32 cellular contexts compared by ENCODE assay signal in the genomic region with DNA sequence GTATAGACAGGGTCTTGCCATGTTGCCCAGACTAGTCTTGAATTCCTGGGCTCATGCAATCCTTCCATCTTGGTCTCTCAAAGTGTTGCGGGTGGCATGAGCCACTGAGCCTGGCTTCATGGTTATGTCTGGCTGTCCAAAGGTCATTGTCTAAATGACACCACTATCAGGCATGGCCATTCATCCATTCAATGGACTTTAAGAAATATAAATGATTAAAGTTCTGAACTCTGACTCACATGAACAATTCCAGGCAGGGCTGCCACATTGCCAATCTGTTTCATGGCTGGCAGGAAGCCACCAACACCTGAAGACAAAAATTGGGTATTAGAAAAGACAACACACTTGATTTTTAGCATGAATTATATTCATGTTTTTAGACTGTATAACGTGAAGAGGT. TPM values are rescaled to one million over a fixed set of nuclear protein-coding genes. Genes with fewer than 3 reads are reported as not detected.
A peak's percentile ranks its signal among the peaks of the same experiment; 100 is the strongest.
DNase-seq lines count a peak whose midpoint lies in the region; ATAC-seq, FAIRE-seq and TF ChIP-seq lines count a peak whose summit lies in the region.
"Had no signal": no experiment of that assay in that cellular context is flagged by ENCODE, and none has a peak within 500 bp of the region (broad histone marks: within the 10 kb centered on the region; RNA-seq: fewer than 3 reads in every experiment).

No MANE protein-coding gene starts in this region.

- peaks cover 44% of the 10 kb centered on the region for H3K36me3 Mint-ChIP-seq in activated CD4-positive, alpha-beta T cell treated with anti-CD3 and anti-CD28 coated beads, Interleukin-2, amount 10 ng/mL, durations not matched to agents 7 days and 5 days (ENCODE audit: low read depth)
- H3K36me3 Mint-ChIP-seq in stimulated activated effector memory CD8-positive, alpha-beta T cell treated with anti-CD3 and anti-CD28 coated beads, Interleukin-12 subunit alpha, Interleukin-12 subunit beta, amount 100 ng/mL, for 72 hours, result peaks cover 80% of the 10 kb centered on the region

- TF ChIP-seq EP300 in GM12878 (IDR thresholded peaks at IDR 0.05; ENCODE audit: borderline replicate concordance in 1 of 2, control insufficient read depth in 1 of 2, low read depth in 2 of 2, low read length in 2 of 2), result no peak

- no peaks in the 10 kb centered on the region for H3K9me2 ChIP-seq in Loucy (replicated peaks; ENCODE audit: low read depth, low read length)

- intact Hi-C loops in GM12878 (cut with micrococcal nuclease; ENCODE audit: unreplicated experiment), result no loop called here

- H3K4me3 ChIP-seq in Loucy (ENCODE audit: low read length, poor library complexity, severe bottlenecking) (no peak overlapping the region), GM12878 (no peak overlapping the region)
- H3K4me3 ChIP-seq: left ventricle myocardium inferior, right lobe of liver, stomach, tibial artery had no signal

- POLR2A ChIA-PET in activated CD4-positive, alpha-beta T cell treated with anti-CD3 and anti-CD28 coated beads, Interleukin-2, amount 10 ng/mL, durations not matched to agents 7 days and 5 days (lab: Charles Lee), result no interaction called here
- POLR2A ChIA-PET in GM12878 (lab: Charles Lee), result interaction anchor here (0.6 kb wide), 1 partner anchor 855 kb away, joined by 5 read pairs; no protein-coding TSS in a partner anchor

- no TSS peak for BruUV-seq in GM12878 (replicated peaks; lab: Mats Ljungman, UMichigan)

- no peak for TF ChIP-seq POLR2A in GM12878 (IDR thresholded peaks at IDR 0.05; ENCODE audit: low read depth, low read length)

- no peak overlapping the region for H3K9ac ChIP-seq in Loucy (ENCODE audit: low read depth, low read length, poor library complexity, severe bottlenecking)
- no peak overlapping the region for H3K9ac ChIP-seq in GM12878 (ENCODE audit: control insufficient read depth, insufficient read depth, low read length)
- H3K9ac ChIP-seq: parathyroid adenoma had no signal

- SMC1A ChIA-PET in GM12878 (lab: Charles Lee; ENCODE audit: uncharacterized antibody, unreplicated experiment), result interaction anchor here (0.9 to 1.3 kb wide), 3 partner anchors 10 to 23 kb away, joined by 3 read pairs; no protein-coding TSS in a partner anchor

- no peaks in the 10 kb centered on the region for H3K9me3 Mint-ChIP-seq in activated CD4-positive, alpha-beta T cell treated with anti-CD3 and anti-CD28 coated beads, Interleukin-2, amount 10 ng/mL, durations not matched to agents 7 days and 5 days
- H3K9me3 Mint-ChIP-seq in stimulated activated effector memory CD8-positive, alpha-beta T cell treated with anti-CD3 and anti-CD28 coated beads, Interleukin-12 subunit alpha, Interleukin-12 subunit beta, amount 100 ng/mL, for 72 hours, result no peaks in the 10 kb centered on the region
- H3K9me3 Mint-ChIP-seq: nephron had no signal

- H3K79me2 ChIP-seq in Loucy (ENCODE audit: insufficient read depth, low read length) (peaks cover 46% of the 10 kb centered on the region), GM12878 (ENCODE audit: control insufficient read depth, insufficient read depth, low read length) (peaks cover 29% of the 10 kb centered on the region)

- peak overlapping the region; percentile 46 for H3K27ac Mint-ChIP-seq in activated CD4-positive, alpha-beta T cell treated with anti-CD3 and anti-CD28 coated beads, Interleukin-2, amount 10 ng/mL, durations not matched to agents 7 days and 5 days
- peak overlapping the region; percentile 24 for H3K27ac Mint-ChIP-seq in stimulated activated effector memory CD8-positive, alpha-beta T cell treated with anti-CD3 and anti-CD28 coated beads, Interleukin-12 subunit alpha, Interleukin-12 subunit beta, amount 100 ng/mL, for 72 hours
- H3K27ac Mint-ChIP-seq: nephron had no signal

- H3K4me3 Mint-ChIP-seq in activated CD4-positive, alpha-beta T cell treated with anti-CD3 and anti-CD28 coated beads, Interleukin-2, amount 10 ng/mL, durations not matched to agents 7 days and 5 days, result no peak overlapping the region
- no peak overlapping the region for H3K4me3 Mint-ChIP-seq in stimulated activated effector memory CD8-positive, alpha-beta T cell treated with anti-CD3 and anti-CD28 coated beads, Interleukin-12 subunit alpha, Interleukin-12 subunit beta, amount 100 ng/mL, for 72 hours

- 50% methylated on average over 2 of the region's 2 CpGs for WGBS in GM12878 (ENCODE audit: insufficient coverage, insufficient replicate concordance, low lambda C conversion rate, missing lambda C conversion rate)

- H3K27ac ChIP-seq in GM12878 (ENCODE audit: control insufficient read depth, insufficient read depth), result peak overlapping the region; percentile 76
- H3K27ac ChIP-seq: foreskin keratinocyte, HL-60, left ventricle myocardium inferior, parathyroid adenoma, right lobe of liver, stomach, tibial artery had no signal

- RAD21 ChIA-PET in GM12878 (lab: Charles Lee; ENCODE audit: unreplicated experiment), result interaction anchor here (1.0 kb wide), 1 partner anchor 69 kb away, joined by 3 read pairs; no protein-coding TSS in a partner anchor

- no peak for TF ChIP-seq CTCF in Loucy (conservative IDR thresholded peaks at IDR 0.05; ENCODE audit: low read length)
- no peak for TF ChIP-seq CTCF in GM12878 (IDR thresholded peaks at IDR 0.05 in 2 of 3, conservative IDR thresholded peaks at IDR 0.05 in 1 of 3; ENCODE audit: control insufficient read depth in 2 of 3, extremely low read depth in 1 of 3, insufficient read depth in 1 of 3, low read depth in 3 of 3, low read length in 3 of 3)

- H3K4me2 ChIP-seq in Loucy (ENCODE audit: low read depth, low read length, poor library complexity, severe bottlenecking), result peak overlapping the region; percentile 83
- peak overlapping the region; percentile 65; the same call in 1 of the 2 replicates for H3K4me2 ChIP-seq in GM12878 (ENCODE audit: control insufficient read depth, insufficient read depth)

- H3F3A ChIP-seq in Loucy (ENCODE audit: low read depth), result no peaks in the 10 kb centered on the region

- no peak overlapping the region for H2AFZ ChIP-seq in Loucy (ENCODE audit: low read length)
- H2AFZ ChIP-seq in GM12878 (ENCODE audit: control insufficient read depth, low read depth, low read length), result no peak overlapping the region
- H2AFZ ChIP-seq: parathyroid adenoma had no signal

- no peak for DNase-seq in activated CD4-positive, alpha-beta T cell treated with anti-CD3 and anti-CD28 coated beads, Interleukin-2, amount 10 ng/mL, durations not matched to agents 7 days and 5 days
- DNase-seq in activated CD4-positive, alpha-beta T cell treated with anti-CD3 and anti-CD28 coated beads, Interleukin-2, amount 50 U/mL, for 1 hour, result no peak
- DNase-seq in GM12878 (ENCODE audit: low read depth, low spot score) (no peak), DMS153 treated with DMSO at 0.1 percent for 48 hours (lab: John Stamatoyannopoulos, UW; ENCODE audit: unreplicated experiment) (no peak), occipital lobe (lab: John Stamatoyannopoulos, UW) (no peak)
- DNase-seq in stimulated activated effector memory CD8-positive, alpha-beta T cell treated with anti-CD3 and anti-CD28 coated beads, Interleukin-12 subunit alpha, Interleukin-12 subunit beta, amount 100 ng/mL, for 72 hours (ENCODE audit: low spot score in 2 of 2), result no peak
- no peak for DNase-seq in stimulated activated CD4-positive, alpha-beta T cell treated with anti-CD3 and anti-CD28 coated beads, Interleukin-4, amount 100 ng/mL, for 24 hours
- DNase-seq: 8988T; activated CD4-positive, alpha-beta T cell treated with anti-CD3 and anti-CD28 coated beads, Interleukin-2, amount 50 U/mL, for 4 hours; activated gamma-delta T cell; AML-193; amniotic stem cell; DND-41; effector memory CD4-positive, alpha-beta T cell; foreskin keratinocyte; hippocampal formation; left ventricle myocardium inferior; NCI-H1105; NCI-H1930; NCI-H2227 treated with DMSO at 0.1 percent for 48 hours; right lobe of liver; stimulated activated CD4-positive, alpha-beta T cell treated with anti-CD3 and anti-CD28 coated beads, Interleukin-15, amount 100 ng/mL, for 24 hours; stomach; T-helper 9 cell; tibial artery had no signal

- H3K9me3 ChIP-seq in Loucy (ENCODE audit: insufficient read depth, low read depth, low read length) (no peaks in the 10 kb centered on the region), GM12878 (replicated peaks; ENCODE audit: control insufficient read depth, insufficient read depth, low read length) (no peaks in the 10 kb centered on the region)
- H3K9me3 ChIP-seq: left ventricle myocardium inferior, right lobe of liver, stomach, tibial artery had no signal

- H4K20me1 ChIP-seq in Loucy (ENCODE audit: insufficient read depth, low read length, poor library complexity, severe bottlenecking) (peaks cover 27% of the 10 kb centered on the region), GM12878 (ENCODE audit: control insufficient read depth, insufficient read depth) (no peaks in the 10 kb centered on the region)

- ATAC-seq in GM12878, result no peak
- no peak for ATAC-seq in stimulated activated effector memory CD8-positive, alpha-beta T cell treated with anti-CD3 and anti-CD28 coated beads, Interleukin-12 subunit alpha, Interleukin-12 subunit beta, amount 100 ng/mL, for 72 hours
- ATAC-seq: foreskin keratinocyte, SK-N-SH treated with all-trans-retinoic acid at 6 μM for 48 hours had no signal

- TF ChIP-seq RAD21 in GM12878 (IDR thresholded peaks at IDR 0.05; ENCODE audit: insufficient read depth, low read depth, low read length), result no peak

- H3K27me3 Mint-ChIP-seq in activated CD4-positive, alpha-beta T cell treated with anti-CD3 and anti-CD28 coated beads, Interleukin-2, amount 10 ng/mL, durations not matched to agents 7 days and 5 days, result no peaks in the 10 kb centered on the region

- peaks cover 49% of the 10 kb centered on the region for H3K4me1 Mint-ChIP-seq in activated CD4-positive, alpha-beta T cell treated with anti-CD3 and anti-CD28 coated beads, Interleukin-2, amount 10 ng/mL, durations not matched to agents 7 days and 5 days
- H3K4me1 Mint-ChIP-seq in stimulated activated effector memory CD8-positive, alpha-beta T cell treated with anti-CD3 and anti-CD28 coated beads, Interleukin-12 subunit alpha, Interleukin-12 subunit beta, amount 100 ng/mL, for 72 hours, result peaks cover 23% of the 10 kb centered on the region

- H3K4me1 ChIP-seq in Loucy (ENCODE audit: insufficient read depth, low read length, poor library complexity, severe bottlenecking) (peaks cover 22% of the 10 kb centered on the region), GM12878 (ENCODE audit: control insufficient read depth, insufficient read depth, low read length) (peaks cover 17% of the 10 kb centered on the region; the same call in 1 of the 2 replicates)

- peaks cover 52% of the 10 kb centered on the region; the same call in 1 of the 2 replicates for H3K36me3 ChIP-seq in Loucy (ENCODE audit: insufficient read depth, low read length)
- H3K36me3 ChIP-seq in GM12878 (ENCODE audit: control insufficient read depth in 2 of 2, insufficient read depth in 2 of 2, low read length in 1 of 2), result peaks cover 4 to 11% of the 10 kb centered on the region in 2 experiments; a peak in 3 of 4 replicates

- H3K27me3 ChIP-seq in Loucy (ENCODE audit: insufficient read depth, low read length, poor library complexity, severe bottlenecking) (no peaks in the 10 kb centered on the region), GM12878 (replicated peaks in 1 of 2; ENCODE audit: control insufficient read depth in 2 of 2, insufficient read depth in 2 of 2, low read length in 1 of 2) (no peaks in the 10 kb centered on the region)
- H3K27me3 ChIP-seq: foreskin keratinocyte, right lobe of liver, stomach, tibial artery had no signal

- CTCF ChIA-PET in activated CD4-positive, alpha-beta T cell treated with anti-CD3 and anti-CD28 coated beads, Interleukin-2, amount 10 ng/mL, durations not matched to agents 7 days and 5 days (lab: Charles Lee), result interaction anchor here (1.1 kb wide), 1 partner anchor 17 kb away, joined by 3 read pairs; no protein-coding TSS in a partner anchor
- CTCF ChIA-PET in GM12878 (lab: Yijun Ruan, JAX), result no interaction called here

- FAIRE-seq in GM12878 (lab: Jason Lieb, UNC), result no peak

- in situ Hi-C loops in GM12878 (cut with MboI), result no loop called here

RNA-seq across cellular contexts. Expression of a gene that starts 4.1 kb away (rescaled TPM):
- total RNA-seq in activated CD4-positive, alpha-beta T cell treated with anti-CD3 and anti-CD28 coated beads, Interleukin-2, amount 10 ng/mL, durations not matched to agents 7 days and 5 days, result 10 to 100 TPM; 49.1 to 58.5 TPM
- 100 and 115 TPM in 2 replicates for total RNA-seq in GM12878 (2013; cell fraction: nucleolus; rRNA removed)
- total RNA-seq in GM12878 (2014; rRNA removed), result 88.4 and 98.7 TPM in 2 replicates
- 102 and 104 TPM in 2 replicates for total RNA-seq in GM12878 (2014; rRNA removed; fragmentation: Illumina TruSeq; extraction: Trizol)
- total RNA-seq in GM12878 (2021), result 84.4 and 89.9 TPM in 2 replicates
- polyA plus RNA-seq in GM12878 (2011; ENCODE audit: low read depth), result 49.0 TPM
- 192 and 197 TPM in 2 replicates for polyA plus RNA-seq in GM12878 (2011; rRNA removed)
- polyA plus RNA-seq in GM12878 (2011; cell fraction: cytosol; rRNA removed), result 132 and 139 TPM in 2 replicates
- 87.9 and 118 TPM in 2 replicates for polyA plus RNA-seq in GM12878 (2011; cell fraction: nucleus; rRNA removed)
- polyA plus RNA-seq in GM12878 (2012), result 53.8 and 56.4 TPM in 2 replicates
- 102 and 116 TPM in 2 replicates for polyA plus RNA-seq in GM12878 (2014; fragmentation: Illumina TruSeq; extraction: Trizol)
- polyA plus RNA-seq in GM12878 (2014; fragmentation: Nextera tagmentation; extraction: Ambion mirVana), result 100 to 1,000 TPM; 108 to 203 TPM
- polyA plus RNA-seq in GM12878 (2014; rRNA removed), result 85.3 and 92.2 TPM in 2 replicates
- 100 to 1,000 TPM; 142 to 145 TPM for polyA plus RNA-seq in GM12878 (2016; fragmentation: Nextera tagmentation; extraction: Ambion mirVana)
- polyA minus RNA-seq in GM12878 (2011; rRNA and poly(A)+ RNA removed), result 129 and 161 TPM in 2 replicates
- 23.0 and 28.9 TPM in 2 replicates for polyA minus RNA-seq in GM12878 (2011; cell fraction: cytosol; rRNA and poly(A)+ RNA removed)
- 29.6 and 41.6 TPM in 2 replicates for polyA minus RNA-seq in GM12878 (2011; cell fraction: nucleus; rRNA and poly(A)+ RNA removed)
- 61.8 TPM for total RNA-seq in occipital lobe

RNA-seq across cellular contexts. Expression of a gene that starts 50.3 kb away (rescaled TPM):
- total RNA-seq in activated CD4-positive, alpha-beta T cell treated with anti-CD3 and anti-CD28 coated beads, Interleukin-2, amount 10 ng/mL, durations not matched to agents 7 days and 5 days, result not detected
- not detected in 2 replicates for total RNA-seq in GM12878 (2013; cell fraction: nucleolus; rRNA removed)
- total RNA-seq in GM12878 (2014; rRNA removed), result not detected in 2 replicates
- total RNA-seq in GM12878 (2014; rRNA removed; fragmentation: Illumina TruSeq; extraction: Trizol), result not detected in 2 replicates
- not detected in 2 replicates for total RNA-seq in GM12878 (2021)
- not detected for polyA plus RNA-seq in GM12878 (2011; ENCODE audit: low read depth)
- not detected in 2 replicates for polyA plus RNA-seq in GM12878 (2011; rRNA removed)
- not detected in 2 replicates for polyA plus RNA-seq in GM12878 (2011; cell fraction: cytosol; rRNA removed)
- not detected in 2 replicates for polyA plus RNA-seq in GM12878 (2011; cell fraction: nucleus; rRNA removed)
- polyA plus RNA-seq in GM12878 (2012), result not detected in 2 replicates
- polyA plus RNA-seq in GM12878 (2014; fragmentation: Illumina TruSeq; extraction: Trizol), result not detected in 2 replicates
- polyA plus RNA-seq in GM12878 (2014; fragmentation: Nextera tagmentation; extraction: Ambion mirVana), result not detected
- not detected in 2 replicates for polyA plus RNA-seq in GM12878 (2014; rRNA removed)
- not detected for polyA plus RNA-seq in GM12878 (2016; fragmentation: Nextera tagmentation; extraction: Ambion mirVana)
- not detected in 2 replicates for polyA minus RNA-seq in GM12878 (2011; rRNA and poly(A)+ RNA removed)
- polyA minus RNA-seq in GM12878 (2011; cell fraction: cytosol; rRNA and poly(A)+ RNA removed), result not detected in 2 replicates
- polyA minus RNA-seq in GM12878 (2011; cell fraction: nucleus; rRNA and poly(A)+ RNA removed), result not detected in 2 replicates
- not detected for total RNA-seq in occipital lobe
- total RNA-seq: foreskin keratinocyte, H4, left ventricle myocardium inferior, right lobe of liver, stomach had no signal
- polyA plus RNA-seq: esophagus, foreskin keratinocyte, stomach had no signal

RNA-seq across cellular contexts. Expression of a gene that starts 56.3 kb away (rescaled TPM):
- not detected for total RNA-seq in activated CD4-positive, alpha-beta T cell treated with anti-CD3 and anti-CD28 coated beads, Interleukin-2, amount 10 ng/mL, durations not matched to agents 7 days and 5 days
- total RNA-seq in GM12878 (2013; cell fraction: nucleolus; rRNA removed), result not detected in 2 replicates
- total RNA-seq in GM12878 (2014; rRNA removed) (0.11 TPM in 1 of 2 replicates, not detected in the other), GM12878 (2014; rRNA removed; fragmentation: Illumina TruSeq; extraction: Trizol) (not detected in 2 replicates), GM12878 (2021) (not detected in 2 replicates), occipital lobe (not detected)
- not detected for polyA plus RNA-seq in GM12878 (2011; ENCODE audit: low read depth)
- polyA plus RNA-seq in GM12878 (2011; rRNA removed) (0.04 TPM in 1 of 2 replicates, not detected in the other), GM12878 (2014; fragmentation: Illumina TruSeq; extraction: Trizol) (not detected in 2 replicates), GM12878 (2014; fragmentation: Nextera tagmentation; extraction: Ambion mirVana) (under 1 TPM in 1 of 2 experiments, not detected in 1; 0.35 TPM), GM12878 (2014; rRNA removed) (not detected in 2 replicates), GM12878 (2016; fragmentation: Nextera tagmentation; extraction: Ambion mirVana) (not detected)
- polyA plus RNA-seq in GM12878 (2011; cell fraction: cytosol; rRNA removed), result not detected in 2 replicates
- not detected in 2 replicates for polyA plus RNA-seq in GM12878 (2011; cell fraction: nucleus; rRNA removed)
- not detected in 2 replicates for polyA plus RNA-seq in GM12878 (2012)
- polyA minus RNA-seq in GM12878 (2011; rRNA and poly(A)+ RNA removed), result not detected in 2 replicates
- polyA minus RNA-seq in GM12878 (2011; cell fraction: cytosol; rRNA and poly(A)+ RNA removed), result not detected in 2 replicates
- polyA minus RNA-seq in GM12878 (2011; cell fraction: nucleus; rRNA and poly(A)+ RNA removed), result not detected in 2 replicates
- total RNA-seq: H4, left ventricle myocardium inferior, right lobe of liver, stomach had no signal
- polyA plus RNA-seq: stomach had no signal
